9 cellular contexts compared by ENCODE assay signal in genomic region chr11:57427692-57428082, GRCh38. TPM values are rescaled to one million over a fixed set of nuclear protein-coding genes. Genes with fewer than 3 reads are reported as not detected.
A peak's percentile ranks its signal among the peaks of the same experiment; 100 is the strongest.
DNase-seq lines count a peak whose midpoint lies in the region; ATAC-seq and TF ChIP-seq lines count a peak whose summit lies in the region.
"Had no signal": no experiment of that assay in that cellular context is flagged by ENCODE, and none has a peak within 500 bp of the region (broad histone marks: within the 10 kb centered on the region; RNA-seq: fewer than 3 reads in every experiment).

No MANE protein-coding gene starts in this region.

- H2AFZ ChIP-seq in H9 (ENCODE audit: low read length): no peak overlapping the region

- H3K23me2 ChIP-seq in H9 (ENCODE audit: insufficient read length, low read depth, low read length, poor library complexity, severe bottlenecking): peaks cover 6% of the 10 kb centered on the region

- peaks cover 27 to 35% of the 10 kb centered on the region in 2 experiments for H3K4me1 Mint-ChIP-seq in H9
- H3K4me1 Mint-ChIP-seq in immature natural killer cell: peaks cover 52 to 63% of the 10 kb centered on the region in 2 donors

- no peak for ATAC-seq in GM21723 (IDR thresholded peaks at IDR 0.05; ENCODE audit: unreplicated experiment)

- no peaks in the 10 kb centered on the region for H3K79me2 ChIP-seq in H9 (ENCODE audit: insufficient read depth, low read length)

- no peak overlapping the region for H2BK120ac ChIP-seq in H9 (ENCODE audit: low read depth, low read length, poor library complexity, severe bottlenecking)

- no peak overlapping the region for H3K14ac ChIP-seq in H9 (ENCODE audit: insufficient read depth, low read length)

- no CpG with 5 or more reads among the region's 9 CpGs for WGBS in H9 (ENCODE audit: extremely low coverage, insufficient read length, low lambda C conversion rate)
- 40 to 60% (median 50%) methylated on average over 9 of the region's 9 CpGs for WGBS in adipose tissue, 3 donors

- H3K23ac ChIP-seq in H9 (ENCODE audit: insufficient read length, low read depth, low read length): no peak overlapping the region

- no peak overlapping the region for H3K9ac ChIP-seq in H9 (ENCODE audit: extremely low read depth, insufficient read length, low read length)

- DNase-seq in H9 (no peak), immature natural killer cell (no peak), kidney tubule cell (ENCODE audit: low spot score) (no peak)
- DNase-seq in stimulated activated CD4-positive, alpha-beta T cell treated with anti-CD3 and anti-CD28 coated beads, Interleukin-2, amount 100 ng/mL, for 24 hours: no peak
- DNase-seq in stimulated activated CD4-positive, alpha-beta T cell treated with anti-CD3 and anti-CD28 coated beads, Interleukin-4, amount 100 ng/mL, for 24 hours: no peak

- no peak overlapping the region for H4K5ac ChIP-seq in H9 (ENCODE audit: insufficient read length, low read depth, low read length)

- H3K18ac ChIP-seq in H9 (ENCODE audit: insufficient read length, low read depth, low read length): no peak overlapping the region

- no peak overlapping the region for H3K27ac ChIP-seq in H9 (ENCODE audit: insufficient read length, low read depth, low read length)
- H3K27ac ChIP-seq in adipose tissue (ENCODE audit: low read depth, low read length): peak overlapping the region; percentile 92
- H3K27ac ChIP-seq in skin epidermis: peak overlapping the region; percentile 2 to 98 (median 94)
- H3K27ac ChIP-seq: SK-N-MC had no signal

- H3K4me3 ChIP-seq in skin epidermis: peak overlapping the region in 1 of 7 experiments; percentile 56
- H3K4me3 ChIP-seq: SK-N-MC had no signal

- TF ChIP-seq CTCF in H9 (conservative IDR thresholded peaks at IDR 0.05): no peak

- no peak overlapping the region for H2BK5ac ChIP-seq in H9 (ENCODE audit: insufficient read length, low read length)

- H2AK5ac ChIP-seq in H9 (ENCODE audit: insufficient read length, low read length): no peak overlapping the region

- no peak overlapping the region for H3K4me2 ChIP-seq in H9 (ENCODE audit: insufficient read depth, insufficient read length, low read length)

- no peaks in the 10 kb centered on the region for H4K20me1 ChIP-seq in H9 (ENCODE audit: control insufficient read depth, insufficient read depth, insufficient read length)

- H4K91ac ChIP-seq in H9 (ENCODE audit: insufficient read length, low read depth, low read length): no peak overlapping the region

- no peaks in the 10 kb centered on the region for H3K9me3 ChIP-seq in H9 (ENCODE audit: control insufficient read depth, low read depth, low read length)

- H3T11ph ChIP-seq in H9 (ENCODE audit: low read length): no peak overlapping the region

- peaks cover 3% of the 10 kb centered on the region; the same call in 1 of the 2 replicates for H3K27me3 ChIP-seq in H9 (ENCODE audit: insufficient read depth, low read length)

- peaks cover 2% of the 10 kb centered on the region; the same call in 1 of the 2 replicates for H3K4me1 ChIP-seq in H9 (ENCODE audit: insufficient read depth, low read length)

- no peak overlapping the region for H4K8ac ChIP-seq in H9 (replicated peaks; ENCODE audit: insufficient read length, low read depth, low read length)

- H2BK15ac ChIP-seq in H9 (ENCODE audit: low read depth, low read length): no peak overlapping the region

- H2BK20ac ChIP-seq in H9 (ENCODE audit: low read depth, low read length, poor library complexity, severe bottlenecking): no peak overlapping the region

- no peaks in the 10 kb centered on the region for H3K79me1 ChIP-seq in H9 (ENCODE audit: insufficient read depth, low read depth, low read length, poor library complexity, severe bottlenecking)

- H3K9me3 Mint-ChIP-seq in H9: no peaks in the 10 kb centered on the region
- peaks cover 0 to 2% (median 0%) of the 10 kb centered on the region in 6 donors for H3K9me3 Mint-ChIP-seq in immature natural killer cell

- peaks cover 11 to 19% (median 19%) of the 10 kb centered on the region in 3 experiments; a peak in 6 of 7 replicates for H3K36me3 Mint-ChIP-seq in H9 (ENCODE audit: insufficient read depth in 1 of 3, low read depth in 3 of 3)
- peaks cover 0 to 3% (median 0%) of the 10 kb centered on the region in 3 donors for H3K36me3 Mint-ChIP-seq in immature natural killer cell

- H3K27me3 Mint-ChIP-seq in H9 (ENCODE audit: low read depth) (peaks cover 43% of the 10 kb centered on the region), immature natural killer cell (ENCODE audit: low read depth in 3 of 3) (peaks cover 2 to 6% (median 2%) of the 10 kb centered on the region in 3 donors)

- no peak overlapping the region for H3K4ac ChIP-seq in H9 (ENCODE audit: low read depth, low read length)

- H3K56ac ChIP-seq in H9 (ENCODE audit: insufficient read length, low read depth, low read length): no peak overlapping the region

- no peak overlapping the region for H2BK12ac ChIP-seq in H9 (ENCODE audit: insufficient read length, low read depth, low read length)

- H3K4me3 Mint-ChIP-seq in H9 (peak overlapping the region; percentile 68 to 83; a peak in 3 of 5 replicates), immature natural killer cell (peak overlapping the region; percentile 81 to 94 (median 85))

- H3K27ac Mint-ChIP-seq in H9 (no peak overlapping the region; a peak in 1 of 7 replicates), immature natural killer cell (peak overlapping the region in 4 of 6 donors; percentile 76 to 91 (median 88))

RNA-seq across cellular contexts. Expression of gene SLC43A3, which starts 0.8 kb away (rescaled TPM):
- 21.4 and 21.9 TPM in 2 replicates for total RNA-seq in H9 (2021)
- polyA plus RNA-seq in adipose tissue: 10 to 100 TPM in 2 of 3 donors, 1 to 10 TPM in 1; 9.9 to 51.2 (median 40.7) TPM
- polyA plus RNA-seq in immature natural killer cell: 10 to 100 TPM; 11.4 to 17.1 (median 12.4) TPM

RNA-seq across cellular contexts. Expression of gene RTN4RL2, which starts 32.6 kb away (rescaled TPM):
- total RNA-seq in H9 (2021): 7.0 and 7.1 TPM in 2 replicates
- polyA plus RNA-seq in adipose tissue (1 to 10 TPM in 2 of 3 donors, under 1 TPM in 1; 0.56 to 2.1 (median 1.4) TPM), immature natural killer cell (under 1 TPM; 0.38 to 0.71 (median 0.68) TPM)

RNA-seq across cellular contexts. Expression of gene PRG2, which starts 37.2 kb away (rescaled TPM):
- 0.31 TPM in 1 of 2 replicates, not detected in the other for total RNA-seq in H9 (2021)
- under 1 TPM; 0.13 to 0.79 (median 0.13) TPM for polyA plus RNA-seq in adipose tissue
- under 1 TPM in 1 of 3 donors, not detected in 2; 0.19 TPM for polyA plus RNA-seq in immature natural killer cell

RNA-seq across cellular contexts. Expression of gene PRG3, which starts 46.7 kb away (rescaled TPM):
- total RNA-seq in H9 (2021): not detected in 2 replicates
- polyA plus RNA-seq in adipose tissue: not detected
- not detected for polyA plus RNA-seq in immature natural killer cell

Comparison
In these comparisons a context has a peak if more than half of its experiments do, and no peak if none do; other contexts are left out.
1. H3K27ac Mint-ChIP-seq: peak in immature natural killer cell (4 of 6); none in H9 (0 of 3).